ENCODE assay signal across 19 cellular contexts in the genomic region with DNA sequence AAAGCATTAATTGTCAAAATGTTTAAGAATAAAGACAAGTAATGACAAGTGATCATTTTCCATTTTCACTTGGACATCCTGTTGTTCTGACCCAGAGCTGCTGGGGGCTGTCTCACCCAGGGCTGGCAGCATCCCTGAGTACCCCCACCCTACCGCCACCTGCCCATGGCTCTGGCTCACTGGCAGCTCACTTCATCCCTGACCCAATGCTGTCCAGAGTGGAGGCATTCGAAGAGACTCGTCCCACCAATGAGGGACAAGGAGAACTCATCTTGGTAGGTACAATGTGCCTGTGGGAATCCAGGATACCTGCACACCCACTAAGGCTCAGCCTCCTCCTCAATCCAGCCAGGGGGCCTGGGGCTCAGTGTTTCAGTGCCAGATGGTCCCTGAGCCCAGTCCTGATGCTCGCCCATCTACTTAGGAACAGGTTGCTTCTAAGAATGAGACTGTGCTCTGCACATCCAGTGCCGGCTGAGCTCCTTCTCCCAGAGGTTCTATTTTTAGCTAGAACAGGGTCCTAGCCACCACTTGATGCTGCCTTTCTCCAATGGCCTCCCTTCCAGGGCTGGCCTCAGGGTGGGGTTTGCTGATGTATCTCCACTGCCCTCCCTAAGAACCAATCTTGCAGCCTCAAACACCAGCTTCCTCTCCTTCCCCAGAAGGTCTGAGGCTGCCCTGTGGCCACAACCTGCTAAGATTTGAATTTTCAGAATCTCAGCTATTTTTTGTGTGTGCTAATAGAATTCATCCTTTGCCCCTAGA. TPM values are rescaled to one million over a fixed set of nuclear protein-coding genes. Genes with fewer than 3 reads are reported as not detected.
"Had no signal": no experiment of that assay in that cellular context is flagged by ENCODE, and none has a peak within 500 bp of the region (broad histone marks: within the 10 kb centered on the region; RNA-seq: fewer than 3 reads in every experiment).

No MANE protein-coding gene starts in this region.

- H3K36me3 ChIP-seq: ascending aorta, breast epithelium, suprapubic skin, transverse colon, vagina had no signal

- ATAC-seq: activated CD8-positive, alpha-beta T cell treated with anti-CD3 and anti-CD28 coated beads for 36 hours; activated T-cell treated with anti-CD3 and anti-CD28 coated beads, Interleukin-2, amount 50 U/mL, for 72 hours; effector memory CD8-positive, alpha-beta T cell; stimulated activated naive CD8-positive, alpha-beta T cell treated with anti-CD3 and anti-CD28 coated beads, Interleukin-15, amount 100 ng/mL, for 72 hours; T-helper 17 cell had no signal

- H3K27me3 ChIP-seq: ascending aorta, breast epithelium, suprapubic skin, vagina had no signal

- H3K27ac ChIP-seq: ascending aorta, breast epithelium, suprapubic skin, transverse colon, vagina had no signal

- H3K4me1 Mint-ChIP-seq: activated B cell treated with CpG ODN at 0.5 μM for 24 hours; activated naive CD4-positive, alpha-beta T cell treated with anti-CD3 and anti-CD28 coated beads, Interleukin-2, amount 50 U/mL, for 24 hours had no signal

- H3K4me3 ChIP-seq: ascending aorta, breast epithelium, suprapubic skin, transverse colon, vagina had no signal

- DNase-seq: activated B cell treated with CpG ODN at 0.5 μM for 24 hours; activated CD4-positive, alpha-beta T cell treated with anti-CD3 and anti-CD28 coated beads for 4 hours; activated CD8-positive, alpha-beta T cell treated with anti-CD3 and anti-CD28 coated beads for 36 hours; activated effector memory CD4-positive, alpha-beta T cell treated with anti-CD3 and anti-CD28 coated beads, Interleukin-2, amount 50 U/mL, for 16 hours; activated T-cell treated with anti-CD3 and anti-CD28 coated beads, Interleukin-2, amount 50 U/mL, for 72 hours; effector memory CD8-positive, alpha-beta T cell; stimulated activated CD4-positive, alpha-beta T cell treated with anti-CD3 and anti-CD28 coated beads, Interleukin-2, amount 100 ng/mL, for 24 hours; stimulated activated naive CD8-positive, alpha-beta T cell treated with anti-CD3 and anti-CD28 coated beads, Interleukin-15, amount 100 ng/mL, for 72 hours; T-helper 17 cell; transverse colon had no signal

- H3K4me1 ChIP-seq: ascending aorta, breast epithelium, suprapubic skin, transverse colon, vagina had no signal

- H3K9me3 ChIP-seq: ascending aorta, breast epithelium, suprapubic skin, transverse colon, vagina had no signal

- H3K4me3 Mint-ChIP-seq: activated B cell treated with CpG ODN at 0.5 μM for 24 hours; activated CD8-positive, alpha-beta T cell treated with anti-CD3 and anti-CD28 coated beads for 36 hours; activated naive CD4-positive, alpha-beta T cell treated with anti-CD3 and anti-CD28 coated beads, Interleukin-2, amount 50 U/mL, for 24 hours; activated T-cell treated with anti-CD3 and anti-CD28 coated beads, Interleukin-2, amount 50 U/mL, for 72 hours; dendritic cell treated with granulocyte-macrophage colony-stimulating factor and Interleukin-4, amounts not matched to agents 40 ng/mL and 50 ng/mL, for 4 days; effector memory CD8-positive, alpha-beta T cell; memory B cell; stimulated activated naive CD8-positive, alpha-beta T cell treated with anti-CD3 and anti-CD28 coated beads, Interleukin-15, amount 100 ng/mL, for 72 hours; T-helper 17 cell had no signal

- H3K27me3 Mint-ChIP-seq: activated B cell treated with CpG ODN at 0.5 μM for 24 hours; activated CD8-positive, alpha-beta T cell treated with anti-CD3 and anti-CD28 coated beads for 36 hours; activated naive CD4-positive, alpha-beta T cell treated with anti-CD3 and anti-CD28 coated beads, Interleukin-2, amount 50 U/mL, for 24 hours; memory B cell; stimulated activated naive CD8-positive, alpha-beta T cell treated with anti-CD3 and anti-CD28 coated beads, Interleukin-15, amount 100 ng/mL, for 72 hours had no signal

- H3K9me3 Mint-ChIP-seq: activated B cell treated with CpG ODN at 0.5 μM for 24 hours; activated CD8-positive, alpha-beta T cell treated with anti-CD3 and anti-CD28 coated beads for 36 hours; activated naive CD4-positive, alpha-beta T cell treated with anti-CD3 and anti-CD28 coated beads, Interleukin-2, amount 50 U/mL, for 24 hours; activated T-cell treated with anti-CD3 and anti-CD28 coated beads, Interleukin-2, amount 50 U/mL, for 72 hours; dendritic cell treated with granulocyte-macrophage colony-stimulating factor and Interleukin-4, amounts not matched to agents 40 ng/mL and 50 ng/mL, for 4 days; effector memory CD8-positive, alpha-beta T cell; memory B cell; stimulated activated naive CD8-positive, alpha-beta T cell treated with anti-CD3 and anti-CD28 coated beads, Interleukin-15, amount 100 ng/mL, for 72 hours had no signal

- H3K27ac Mint-ChIP-seq: activated B cell treated with CpG ODN at 0.5 μM for 24 hours; activated CD8-positive, alpha-beta T cell treated with anti-CD3 and anti-CD28 coated beads for 36 hours; activated naive CD4-positive, alpha-beta T cell treated with anti-CD3 and anti-CD28 coated beads, Interleukin-2, amount 50 U/mL, for 24 hours; activated T-cell treated with anti-CD3 and anti-CD28 coated beads, Interleukin-2, amount 50 U/mL, for 72 hours; dendritic cell treated with granulocyte-macrophage colony-stimulating factor and Interleukin-4, amounts not matched to agents 40 ng/mL and 50 ng/mL, for 4 days; effector memory CD8-positive, alpha-beta T cell; memory B cell; progenitor cell of endocrine pancreas; stimulated activated naive CD8-positive, alpha-beta T cell treated with anti-CD3 and anti-CD28 coated beads, Interleukin-15, amount 100 ng/mL, for 72 hours; T-helper 17 cell had no signal

- H3K36me3 Mint-ChIP-seq: activated naive CD4-positive, alpha-beta T cell treated with anti-CD3 and anti-CD28 coated beads, Interleukin-2, amount 50 U/mL, for 24 hours had no signal

RNA-seq across cellular contexts. Expression of a gene that starts 53.7 kb away (rescaled TPM):
- total RNA-seq: osteoblast had no signal
